8 cellular contexts compared by ENCODE assay signal in genomic region chr1:15886613-15887167, GRCh38. TPM values are rescaled to one million over a fixed set of nuclear protein-coding genes. Genes with fewer than 3 reads are reported as not detected.
DNase-seq lines count a peak whose midpoint lies in the region; ATAC-seq, FAIRE-seq and TF ChIP-seq lines count a peak whose summit lies in the region.

No MANE protein-coding gene starts in this region.

- H3T11ph ChIP-seq in H9 (ENCODE audit: low read length): no peak overlapping the region

- DNase-seq in H9: no peak
- no peak for DNase-seq in activated naive CD8-positive, alpha-beta T cell treated with anti-CD3 and anti-CD28 coated beads, Interleukin-2, amount 10 ng/mL, durations not matched to agents 7 days and 5 days
- DNase-seq in keratinocyte (ENCODE audit: low read depth, low spot score): no peak
- no peak for DNase-seq in stimulated activated naive CD8-positive, alpha-beta T cell treated with anti-CD3 and anti-CD28 coated beads, Interleukin-15, amount 100 ng/mL, for 72 hours
- no peak for DNase-seq in SHP77 treated with DMSO at 0.1 percent for 48 hours (lab: John Stamatoyannopoulos, UW)
- no peak for DNase-seq in D721Med (ENCODE audit: insufficient read length, low spot score)
- no peak for DNase-seq in CD4-positive, alpha-beta memory T cell

- no peak overlapping the region for H2BK12ac ChIP-seq in H9 (ENCODE audit: insufficient read length, low read depth, low read length)

- no peak overlapping the region for H4K91ac ChIP-seq in H9 (ENCODE audit: insufficient read length, low read depth, low read length)

- no peak overlapping the region for H2BK120ac ChIP-seq in H9 (ENCODE audit: low read depth, low read length, poor library complexity, severe bottlenecking)

- H3K14ac ChIP-seq in H9 (ENCODE audit: insufficient read depth, low read length): no peak overlapping the region

- POLR2A ChIA-PET in activated naive CD8-positive, alpha-beta T cell treated with anti-CD3 and anti-CD28 coated beads, Interleukin-2, amount 10 ng/mL, durations not matched to agents 7 days and 5 days (lab: Charles Lee): interaction anchor here (0.8 kb wide), 1 partner anchor 39 kb away, joined by 3 read pairs; the partner anchor contains the start of gene SPEN
- POLR2A ChIA-PET in CD4-positive, alpha-beta memory T cell (lab: Charles Lee; ENCODE audit: partially characterized antibody): interaction anchor here (1.0 kb wide), 1 partner anchor 39 kb away, joined by 3 read pairs; no protein-coding TSS in a partner anchor

- no peak overlapping the region for H4K8ac ChIP-seq in H9 (replicated peaks; ENCODE audit: insufficient read length, low read depth, low read length)

- peak overlapping the region; percentile 62 for H3K18ac ChIP-seq in H9 (ENCODE audit: insufficient read length, low read depth, low read length)

- H3K79me2 ChIP-seq in H9 (ENCODE audit: insufficient read depth, low read length) (peaks cover 18% of the 10 kb centered on the region; the same call in 1 of the 2 replicates), keratinocyte (ENCODE audit: control insufficient read depth, insufficient read depth, low read length) (peaks cover 99% of the 10 kb centered on the region)

- H2BK15ac ChIP-seq in H9 (ENCODE audit: low read depth, low read length): no peak overlapping the region

- H3K23ac ChIP-seq in H9 (ENCODE audit: insufficient read length, low read depth, low read length): no peak overlapping the region

- no peaks in the 10 kb centered on the region for H3K36me3 ChIP-seq in keratinocyte (ENCODE audit: control insufficient read depth in 2 of 2, extremely low read depth in 1 of 2, insufficient read depth in 2 of 2, low read length in 2 of 2)
- peaks cover 4% of the 10 kb centered on the region for H3K36me3 ChIP-seq in CD4-positive, alpha-beta memory T cell (ENCODE audit: insufficient read depth, low read length)

- no peak overlapping the region for H2AK5ac ChIP-seq in H9 (ENCODE audit: insufficient read length, low read length)

- H3K4me1 ChIP-seq in H9 (ENCODE audit: insufficient read depth, low read length) (no peaks in the 10 kb centered on the region), keratinocyte (ENCODE audit: control insufficient read depth, extremely low read depth, insufficient read depth, low read length) (peaks cover 35% of the 10 kb centered on the region)
- peaks cover 34% of the 10 kb centered on the region for H3K4me1 ChIP-seq in CD4-positive, alpha-beta memory T cell (ENCODE audit: insufficient read depth, low read length)

- H3K9me3 Mint-ChIP-seq in H9: no peaks in the 10 kb centered on the region
- H3K9me3 Mint-ChIP-seq in activated naive CD8-positive, alpha-beta T cell treated with anti-CD3 and anti-CD28 coated beads, Interleukin-2, amount 10 ng/mL, durations not matched to agents 7 days and 5 days: no peaks in the 10 kb centered on the region
- no peaks in the 10 kb centered on the region for H3K9me3 Mint-ChIP-seq in stimulated activated naive CD8-positive, alpha-beta T cell treated with anti-CD3 and anti-CD28 coated beads, Interleukin-15, amount 100 ng/mL, for 72 hours
- H3K9me3 Mint-ChIP-seq in CD4-positive, alpha-beta memory T cell: no peaks in the 10 kb centered on the region

- peaks cover 19 to 32% of the 10 kb centered on the region in 2 experiments for H3K4me1 Mint-ChIP-seq in H9
- H3K4me1 Mint-ChIP-seq in activated naive CD8-positive, alpha-beta T cell treated with anti-CD3 and anti-CD28 coated beads, Interleukin-2, amount 10 ng/mL, durations not matched to agents 7 days and 5 days: peaks cover 31% of the 10 kb centered on the region
- H3K4me1 Mint-ChIP-seq in stimulated activated naive CD8-positive, alpha-beta T cell treated with anti-CD3 and anti-CD28 coated beads, Interleukin-15, amount 100 ng/mL, for 72 hours: peaks cover 54% of the 10 kb centered on the region
- H3K4me1 Mint-ChIP-seq in CD4-positive, alpha-beta memory T cell: peaks cover 32 to 59% (median 40%) of the 10 kb centered on the region in 4 donors

- ATAC-seq in activated naive CD8-positive, alpha-beta T cell treated with anti-CD3 and anti-CD28 coated beads, Interleukin-2, amount 10 ng/mL, durations not matched to agents 7 days and 5 days (ENCODE audit: low read depth): no peak
- no peak for ATAC-seq in stimulated activated naive CD8-positive, alpha-beta T cell treated with anti-CD3 and anti-CD28 coated beads, Interleukin-15, amount 100 ng/mL, for 72 hours
- no peak for ATAC-seq in HG03159 (IDR thresholded peaks at IDR 0.05; ENCODE audit: unreplicated experiment)

- peak overlapping the region in 2 of 3 experiments; percentile 61 to 68 for H3K4me3 ChIP-seq in keratinocyte (ENCODE audit: control insufficient read depth in 2 of 3, extremely low read depth in 1 of 3, insufficient read depth in 2 of 3, low read depth in 1 of 3, low read length in 3 of 3)
- H3K4me3 ChIP-seq in CD4-positive, alpha-beta memory T cell (ENCODE audit: low read length in 2 of 2): no peak overlapping the region

- H3K27me3 ChIP-seq in H9 (ENCODE audit: insufficient read depth, low read length): no peaks in the 10 kb centered on the region
- H3K27me3 ChIP-seq in keratinocyte (ENCODE audit: control insufficient read depth, extremely low read depth, insufficient read depth, low read length): no peaks in the 10 kb centered on the region
- H3K27me3 ChIP-seq in CD4-positive, alpha-beta memory T cell (ENCODE audit: insufficient read depth, low read length): no peaks in the 10 kb centered on the region

- FAIRE-seq in keratinocyte (lab: Jason Lieb, UNC): no peak
- FAIRE-seq in D721Med (lab: Jason Lieb, UNC): no peak

- H2AFZ ChIP-seq in H9 (ENCODE audit: low read length): no peak overlapping the region
- peak overlapping the region; percentile 19 for H2AFZ ChIP-seq in keratinocyte (ENCODE audit: control insufficient read depth, low read length)

- no peak overlapping the region for H4K5ac ChIP-seq in H9 (ENCODE audit: insufficient read length, low read depth, low read length)

- H3K27ac ChIP-seq in H9 (ENCODE audit: insufficient read length, low read depth, low read length) (peak overlapping the region; percentile 98), keratinocyte (ENCODE audit: control insufficient read depth, insufficient read depth, low read length) (peak overlapping the region; percentile 94)
- no peak overlapping the region for H3K27ac ChIP-seq in CD4-positive, alpha-beta memory T cell (ENCODE audit: low read depth, low read length)

- H3K27me3 Mint-ChIP-seq in H9 (ENCODE audit: low read depth): no peaks in the 10 kb centered on the region
- no peaks in the 10 kb centered on the region for H3K27me3 Mint-ChIP-seq in activated naive CD8-positive, alpha-beta T cell treated with anti-CD3 and anti-CD28 coated beads, Interleukin-2, amount 10 ng/mL, durations not matched to agents 7 days and 5 days
- no peaks in the 10 kb centered on the region for H3K27me3 Mint-ChIP-seq in stimulated activated naive CD8-positive, alpha-beta T cell treated with anti-CD3 and anti-CD28 coated beads, Interleukin-15, amount 100 ng/mL, for 72 hours
- H3K27me3 Mint-ChIP-seq in CD4-positive, alpha-beta memory T cell: no peaks in the 10 kb centered on the region

- peak overlapping the region in 1 of 2 experiments; percentile 69; a peak in 2 of 5 replicates for H3K4me3 Mint-ChIP-seq in H9
- peak overlapping the region; percentile 16 for H3K4me3 Mint-ChIP-seq in activated naive CD8-positive, alpha-beta T cell treated with anti-CD3 and anti-CD28 coated beads, Interleukin-2, amount 10 ng/mL, durations not matched to agents 7 days and 5 days
- H3K4me3 Mint-ChIP-seq in stimulated activated naive CD8-positive, alpha-beta T cell treated with anti-CD3 and anti-CD28 coated beads, Interleukin-15, amount 100 ng/mL, for 72 hours: peak overlapping the region; percentile 41 to 51
- peak overlapping the region in 3 of 8 donors; percentile 29 to 50 (median 46) for H3K4me3 Mint-ChIP-seq in CD4-positive, alpha-beta memory T cell

- no peak overlapping the region for H2BK5ac ChIP-seq in H9 (ENCODE audit: insufficient read length, low read length)

- no peaks in the 10 kb centered on the region for H3K9me1 ChIP-seq in keratinocyte (ENCODE audit: control insufficient read depth, extremely low read depth, insufficient read depth, low read length)

- H3K4ac ChIP-seq in H9 (ENCODE audit: low read depth, low read length): no peak overlapping the region; the same call in none of the 2 replicates

- H3K56ac ChIP-seq in H9 (ENCODE audit: insufficient read length, low read depth, low read length): no peak overlapping the region

- H3K9me3 ChIP-seq in H9 (ENCODE audit: control insufficient read depth, low read depth, low read length) (no peaks in the 10 kb centered on the region), keratinocyte (ENCODE audit: control insufficient read depth, low read depth, low read length) (no peaks in the 10 kb centered on the region)
- no peaks in the 10 kb centered on the region for H3K9me3 ChIP-seq in CD4-positive, alpha-beta memory T cell (ENCODE audit: control insufficient read depth in 1 of 2, low read length in 2 of 2)

- CTCF ChIA-PET in CD4-positive, alpha-beta memory T cell (lab: Charles Lee; ENCODE audit: partially characterized antibody): interaction anchor here (1.2 to 1.3 kb wide), 2 partner anchors 9 to 20 kb away, joined by 3 to 5 read pairs; no protein-coding TSS in a partner anchor

- H3K79me1 ChIP-seq in H9 (ENCODE audit: insufficient read depth, low read depth, low read length, poor library complexity, severe bottlenecking): peaks cover 12% of the 10 kb centered on the region

- no CpG with 5 or more reads among the region's 4 CpGs for WGBS in H9 (ENCODE audit: extremely low coverage, insufficient read length, low lambda C conversion rate)

- H3K27ac Mint-ChIP-seq in H9: peak overlapping the region; percentile 44 to 100 (median 75); a peak in 6 of 7 replicates
- no peak overlapping the region for H3K27ac Mint-ChIP-seq in activated naive CD8-positive, alpha-beta T cell treated with anti-CD3 and anti-CD28 coated beads, Interleukin-2, amount 10 ng/mL, durations not matched to agents 7 days and 5 days
- no peak overlapping the region for H3K27ac Mint-ChIP-seq in stimulated activated naive CD8-positive, alpha-beta T cell treated with anti-CD3 and anti-CD28 coated beads, Interleukin-15, amount 100 ng/mL, for 72 hours
- H3K27ac Mint-ChIP-seq in CD4-positive, alpha-beta memory T cell: peak overlapping the region in 3 of 7 donors; percentile 21 to 65 (median 48)

- dilution Hi-C loops in keratinocyte (cut with MboI; ENCODE audit: extremely low pct_ligation_motif_present, low sequenced_read_pairs): no loop called here

- H3K4me2 ChIP-seq in H9 (ENCODE audit: insufficient read depth, insufficient read length, low read length): peak overlapping the region; percentile 58
- H3K4me2 ChIP-seq in keratinocyte (ENCODE audit: control insufficient read depth, extremely low read depth, insufficient read depth, low read depth, low read length): peak overlapping the region; percentile 94

- H3K23me2 ChIP-seq in H9 (ENCODE audit: insufficient read length, low read depth, low read length, poor library complexity, severe bottlenecking): peaks cover 4% of the 10 kb centered on the region

- TF ChIP-seq CTCF in H9 (conservative IDR thresholded peaks at IDR 0.05) (no peak), keratinocyte (optimal IDR thresholded peaks at IDR 0.05 in 1 of 3, IDR thresholded peaks at IDR 0.05 in 1 of 3, conservative IDR thresholded peaks at IDR 0.05 in 1 of 3; ENCODE audit: extremely low read depth in 1 of 3, insufficient read depth in 2 of 3, low read length in 3 of 3) (no peak), D721Med (IDR thresholded peaks at IDR 0.05; ENCODE audit: insufficient read depth, missing control alignments) (no peak)

- intact Hi-C loops in CD4-positive, alpha-beta memory T cell (cut with micrococcal nuclease): no loop called here

- peaks cover 3 to 14% (median 13%) of the 10 kb centered on the region in 3 experiments; a peak in 6 of 7 replicates for H3K36me3 Mint-ChIP-seq in H9 (ENCODE audit: insufficient read depth in 1 of 3, low read depth in 3 of 3)
- peaks cover 24% of the 10 kb centered on the region for H3K36me3 Mint-ChIP-seq in activated naive CD8-positive, alpha-beta T cell treated with anti-CD3 and anti-CD28 coated beads, Interleukin-2, amount 10 ng/mL, durations not matched to agents 7 days and 5 days
- peaks cover 4 to 16% of the 10 kb centered on the region in 2 donors for H3K36me3 Mint-ChIP-seq in CD4-positive, alpha-beta memory T cell

- H2BK20ac ChIP-seq in H9 (ENCODE audit: low read depth, low read length, poor library complexity, severe bottlenecking): no peak overlapping the region

- peak overlapping the region; percentile 45 for H3K9ac ChIP-seq in H9 (ENCODE audit: extremely low read depth, insufficient read length, low read length)
- peak overlapping the region; percentile 78 for H3K9ac ChIP-seq in keratinocyte (ENCODE audit: control insufficient read depth, extremely low read depth, insufficient read depth, low read length)

- H4K20me1 ChIP-seq in H9 (ENCODE audit: control insufficient read depth, insufficient read depth, insufficient read length) (no peaks in the 10 kb centered on the region), keratinocyte (ENCODE audit: control insufficient read depth, extremely low read depth, insufficient read depth, low read length) (peaks cover 13% of the 10 kb centered on the region)

RNA-seq across cellular contexts. Expression of gene SPEN, which starts 39.2 kb away (rescaled TPM):
- total RNA-seq in H9 (2021): 54.3 and 59.6 TPM in 2 replicates
- 10 to 100 TPM; 68.8 to 69.8 TPM for total RNA-seq in activated naive CD8-positive, alpha-beta T cell treated with anti-CD3 and anti-CD28 coated beads, Interleukin-2, amount 10 ng/mL, durations not matched to agents 7 days and 5 days
- 4.9 to 9.1 TPM (median 8.9 TPM) in 3 replicates for polyA plus RNA-seq in keratinocyte
- polyA plus RNA-seq in keratinocyte (2011; ENCODE audit: low read depth): 22.5 TPM
- polyA plus RNA-seq in keratinocyte (2011; cell fraction: cytosol; rRNA removed): 6.3 and 6.9 TPM in 2 replicates
- polyA plus RNA-seq in keratinocyte (2011; cell fraction: nucleus; rRNA removed): 46.7 and 46.9 TPM in 2 replicates
- 25.0 and 35.6 TPM in 2 replicates for polyA plus RNA-seq in keratinocyte (2012; ENCODE audit: low replicate concordance)
- polyA minus RNA-seq in keratinocyte: 18.8 to 84.5 TPM (median 42.0 TPM) in 3 replicates
- polyA minus RNA-seq in keratinocyte (2011; cell fraction: cytosol; rRNA and poly(A)+ RNA removed): 6.7 TPM
- polyA minus RNA-seq in keratinocyte (2011; cell fraction: nucleus; rRNA and poly(A)+ RNA removed): 30.5 and 60.2 TPM in 2 replicates
- total RNA-seq in CD4-positive, alpha-beta memory T cell: 10 to 100 TPM; 80.8 to 87.8 TPM
- 10 to 100 TPM in 1 of 2 donors, 1 to 10 TPM in 1; 2.4 to 44.0 TPM for polyA plus RNA-seq in CD4-positive, alpha-beta memory T cell

Comparison
In these comparisons a context has a peak if more than half of its experiments do, and no peak if none do; other contexts are left out.
1. H3K27ac Mint-ChIP-seq: peak in H9 (3 of 3); none in activated naive CD8-positive, alpha-beta T cell treated with anti-CD3 and anti-CD28 coated beads, Interleukin-2, amount 10 ng/mL, durations not matched to agents 7 days and 5 days (single experiment) and stimulated activated naive CD8-positive, alpha-beta T cell treated with anti-CD3 and anti-CD28 coated beads, Interleukin-15, amount 100 ng/mL, for 72 hours (0 of 2).
2. H3K4me3 ChIP-seq: peak in keratinocyte (2 of 3); none in CD4-positive, alpha-beta memory T cell (0 of 2).